8 cellular contexts compared by ENCODE assay signal in the genomic region with DNA sequence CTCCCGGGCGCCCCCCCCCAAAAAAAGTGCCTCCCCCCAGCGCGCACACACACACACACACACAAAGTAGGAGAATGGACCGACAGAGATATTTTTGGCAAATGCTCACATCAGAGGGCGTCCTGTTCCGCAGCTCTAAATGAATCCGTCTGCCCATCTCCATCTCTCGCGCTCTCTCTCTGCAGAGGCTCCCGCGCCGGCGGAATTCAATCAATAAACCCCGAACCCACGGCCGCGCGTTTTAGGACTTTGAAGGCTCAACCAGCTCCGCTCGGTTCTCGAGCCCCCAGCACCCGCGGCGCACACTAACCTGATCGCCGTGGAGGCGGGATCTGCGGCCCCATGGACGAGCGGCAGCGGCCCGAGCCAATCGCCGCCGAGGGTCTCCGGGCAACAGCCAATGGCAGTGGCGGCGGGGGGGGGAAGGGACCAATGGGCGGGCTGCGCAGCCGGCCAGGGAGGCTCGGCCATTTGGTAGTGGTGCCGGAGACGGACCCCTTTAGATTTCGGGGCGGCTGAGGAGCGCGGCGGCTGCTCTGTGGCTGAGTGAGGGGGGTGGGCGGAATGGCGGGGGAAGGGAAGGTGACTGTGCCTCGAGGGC. TPM values are rescaled to one million over a fixed set of nuclear protein-coding genes. Genes with fewer than 3 reads are reported as not detected.
DNase-seq lines count a peak whose midpoint lies in the region; ATAC-seq and TF ChIP-seq lines count a peak whose summit lies in the region.

TSS of gene ANP32A (minus strand) at position 307 of the 601 bp plus-strand sequence. CDS start at position 163, 144 bp downstream.

- peak; percentile 77 for DNase-seq in DMS153 (lab: John Stamatoyannopoulos, UW)
- peak; percentile 93 for DNase-seq in RKO (ENCODE audit: low spot score)
- peak; percentile 94 for DNase-seq in activated T-helper 1 cell treated with Interleukin-2 at 50 U/mL for 16 hours (ENCODE audit: low read depth)
- peak; percentile 53 for DNase-seq in esophagus squamous epithelium (lab: John Stamatoyannopoulos, UW)
- DNase-seq in naive B cell = peak; percentile 97

- H3K27me3 Mint-ChIP-seq in naive B cell = no peaks in the 10 kb centered on the region
- H3K27me3 Mint-ChIP-seq in stimulated activated memory B cell treated with anti-CD40 and anti-IgM and Interleukin-4, amounts not matched to agents 10 μg/mL and 1 μg/mL and 100 μg/mL, for 72 hours = no peaks in the 10 kb centered on the region

- peak within 1 kb of the TSS; percentile 99 for H3K27ac ChIP-seq in KOPT-K1 (ENCODE audit: low read depth, low read length, poor library complexity, severe bottlenecking)
- H3K27ac ChIP-seq in esophagus squamous epithelium = peak within 1 kb of the TSS; percentile 93 to 98 (median 97)

- H3K36me3 ChIP-seq in KOPT-K1 (ENCODE audit: insufficient read depth, low read length) = peaks cover 6% of the 10 kb centered on the region
- no peaks in the 10 kb centered on the region for H3K36me3 ChIP-seq in esophagus squamous epithelium

- no peak for TF ChIP-seq CTCF in esophagus squamous epithelium (IDR thresholded peaks at IDR 0.05)

- peaks cover 13 to 29% (median 18%) of the 10 kb centered on the region in 3 donors for H3K4me1 ChIP-seq in esophagus squamous epithelium

- H3K9me3 ChIP-seq in KOPT-K1 (ENCODE audit: insufficient read depth, low read length, poor library complexity, severe bottlenecking) (no peaks in the 10 kb centered on the region), esophagus squamous epithelium (no peaks in the 10 kb centered on the region)

- intact Hi-C loops in esophagus squamous epithelium (cut with DNase I) = loop anchor here (5.0 kb wide), 1 partner anchor 33 kb away; no protein-coding TSS in a partner anchor

- peaks cover 25 to 29% (median 25%) of the 10 kb centered on the region in 3 donors for H3K4me1 Mint-ChIP-seq in naive B cell
- peaks cover 29% of the 10 kb centered on the region for H3K4me1 Mint-ChIP-seq in stimulated activated memory B cell treated with anti-CD40 and anti-IgM and Interleukin-4, amounts not matched to agents 10 μg/mL and 1 μg/mL and 100 μg/mL, for 72 hours

- no peaks in the 10 kb centered on the region for H3K27me3 ChIP-seq in esophagus squamous epithelium

- TF ChIP-seq POLR2A in esophagus squamous epithelium (IDR thresholded peaks at IDR 0.05) = peak in 2 of 4 donors; percentile 33 to 78

- peak within 1 kb of the TSS; percentile 97 to 100 (median 100) for H3K4me3 Mint-ChIP-seq in naive B cell
- peak within 1 kb of the TSS; percentile 98 for H3K4me3 Mint-ChIP-seq in stimulated activated memory B cell treated with anti-CD40 and anti-IgM and Interleukin-4, amounts not matched to agents 10 μg/mL and 1 μg/mL and 100 μg/mL, for 72 hours

- H3K4me3 ChIP-seq in esophagus squamous epithelium = peak within 1 kb of the TSS; percentile 83 to 98 (median 91)

- peak; percentile 47 for ATAC-seq in GM21619 (IDR thresholded peaks at IDR 0.05; ENCODE audit: unreplicated experiment)
- peak; percentile 61 to 68 for ATAC-seq in naive B cell (ENCODE audit: low read depth in 2 of 2)
- ATAC-seq in stimulated activated memory B cell treated with anti-CD40 and anti-IgM and Interleukin-4, amounts not matched to agents 10 μg/mL and 1 μg/mL and 100 μg/mL, for 72 hours = peak; percentile 89

- WGBS in esophagus squamous epithelium, 2 donors = 0% methylated on average over 5 of the region's 53 CpGs; no CpG with 5 or more reads in 1 of the 2 donors

- H3K27ac Mint-ChIP-seq in naive B cell = peak within 1 kb of the TSS; percentile 96 to 99 (median 99)
- H3K27ac Mint-ChIP-seq in stimulated activated memory B cell treated with anti-CD40 and anti-IgM and Interleukin-4, amounts not matched to agents 10 μg/mL and 1 μg/mL and 100 μg/mL, for 72 hours = peak within 1 kb of the TSS; percentile 99

- H3K9me3 Mint-ChIP-seq in naive B cell = peaks cover 0 to 2% (median 0%) of the 10 kb centered on the region in 7 donors
- no peaks in the 10 kb centered on the region for H3K9me3 Mint-ChIP-seq in stimulated activated memory B cell treated with anti-CD40 and anti-IgM and Interleukin-4, amounts not matched to agents 10 μg/mL and 1 μg/mL and 100 μg/mL, for 72 hours

- H3K36me3 Mint-ChIP-seq in naive B cell = peaks cover 0 to 9% of the 10 kb centered on the region in 2 donors
- H3K36me3 Mint-ChIP-seq in stimulated activated memory B cell treated with anti-CD40 and anti-IgM and Interleukin-4, amounts not matched to agents 10 μg/mL and 1 μg/mL and 100 μg/mL, for 72 hours = peaks cover 7% of the 10 kb centered on the region

RNA-seq across cellular contexts. Expression of gene ANP32A, which starts in this region (rescaled TPM):
- 10 to 100 TPM; 40.1 to 71.5 (median 43.8) TPM for total RNA-seq in esophagus squamous epithelium
- polyA plus RNA-seq in naive B cell (ENCODE audit: low read depth in 6 of 6) = 100 to 1,000 TPM; 110 to 149 (median 131) TPM

Comparison
In these comparisons a context has a peak if more than half of its experiments do, and no peak if none do; other contexts are left out.
1. Peak in every context shown above with its lines: DNase-seq, ATAC-seq, H3K4me3 ChIP-seq and H3K27ac ChIP-seq.